In genomic region chr6:41073968-41074691, GRCh38 we compare ENCODE assay signal across 6 cellular contexts. TPM values are rescaled to one million over a fixed set of nuclear protein-coding genes. Genes with fewer than 3 reads are reported as not detected.
A peak's percentile ranks its signal among the peaks of the same experiment; 100 is the strongest.
DNase-seq lines count a peak whose midpoint lies in the region; ATAC-seq lines count a peak whose summit lies in the region.

No MANE protein-coding gene starts in this region.

- no peaks in the 10 kb centered on the region for H3K9me3 ChIP-seq in mucosa of rectum (ENCODE audit: control insufficient read depth in 2 of 2, low read length in 2 of 2)

- ATAC-seq in activated CD4-positive, alpha-beta T cell treated with anti-CD3 and anti-CD28 coated beads for 36 hours, result no peak
- ATAC-seq in GM21528 (IDR thresholded peaks at IDR 0.05; ENCODE audit: low FRiP score, unreplicated experiment), result no peak

- intact Hi-C loops in activated CD4-positive, alpha-beta T cell treated with anti-CD3 and anti-CD28 coated beads for 36 hours (cut with DNase I, micrococcal nuclease), result loop anchor here (1.0 to 10.0 kb wide), 13 partner anchors 46 to 1847 kb away; partner anchors contain the start of genes BYSL (in 1 of the 2), CCND3 (in 1 of the 2), KCNK5 (in 1 of the 2) and KIF6 (in 1 of the 2)

- H3K4me1 Mint-ChIP-seq in activated CD4-positive, alpha-beta T cell treated with anti-CD3 and anti-CD28 coated beads for 36 hours, result peaks cover 55% of the 10 kb centered on the region

- H3K9me3 Mint-ChIP-seq in activated CD4-positive, alpha-beta T cell treated with anti-CD3 and anti-CD28 coated beads for 36 hours (ENCODE audit: low read depth), result no peaks in the 10 kb centered on the region

- CTCF ChIA-PET in activated CD4-positive, alpha-beta T cell treated with anti-CD3 and anti-CD28 coated beads for 36 hours (lab: Charles Lee), result interaction anchor here (0.6 to 1.8 kb wide), 6 partner anchors 11 to 1925 kb away, joined by 3 to 5 read pairs (median 3); partner anchors contain the start of genes TOMM6 and TREML2

- peaks cover 23 to 31% of the 10 kb centered on the region in 2 donors for H3K4me1 ChIP-seq in mucosa of rectum (ENCODE audit: control insufficient read depth in 2 of 2, insufficient read depth in 2 of 2, low read length in 2 of 2)

- H3K9ac ChIP-seq in mucosa of rectum (ENCODE audit: low read depth in 1 of 2, low read length in 2 of 2), result peak overlapping the region; percentile 96 to 98

- WGBS in adipose tissue, 3 donors, result 2 to 10% (median 6%) methylated on average over 11 of the region's 11 CpGs

- no peaks in the 10 kb centered on the region for H3K27me3 Mint-ChIP-seq in activated CD4-positive, alpha-beta T cell treated with anti-CD3 and anti-CD28 coated beads for 36 hours

- DNase-seq in activated CD4-positive, alpha-beta T cell treated with anti-CD3 and anti-CD28 coated beads for 36 hours, result no peak
- DNase-seq in activated CD4-positive, alpha-beta T cell treated with anti-CD3 and anti-CD28 coated beads, Interleukin-2, amount 50 U/mL, for 4 hours, result no peak
- DNase-seq in C1 segment of cervical spinal cord (lab: John Stamatoyannopoulos, UW), result no peak

- H3K27ac ChIP-seq in adipose tissue (ENCODE audit: low read depth, low read length), result peak overlapping the region; percentile 100
- H3K27ac ChIP-seq in mucosa of rectum (ENCODE audit: low read depth in 2 of 2, low read length in 2 of 2), result peak overlapping the region; percentile 99 to 100

- H3K27ac Mint-ChIP-seq in activated CD4-positive, alpha-beta T cell treated with anti-CD3 and anti-CD28 coated beads for 36 hours, result peak overlapping the region; percentile 98

- no peaks in the 10 kb centered on the region for H3K27me3 ChIP-seq in mucosa of rectum (ENCODE audit: control insufficient read depth in 2 of 2, insufficient read depth in 2 of 2, low read length in 2 of 2)

- H3K4me3 Mint-ChIP-seq in activated CD4-positive, alpha-beta T cell treated with anti-CD3 and anti-CD28 coated beads for 36 hours, result peak overlapping the region; percentile 94

- POLR2A ChIA-PET in activated CD4-positive, alpha-beta T cell treated with anti-CD3 and anti-CD28 coated beads for 36 hours (lab: Charles Lee), result no interaction called here

- peak overlapping the region; percentile 87 to 95 for H3K4me3 ChIP-seq in mucosa of rectum (ENCODE audit: low read length in 2 of 2)

- H3K36me3 Mint-ChIP-seq in activated CD4-positive, alpha-beta T cell treated with anti-CD3 and anti-CD28 coated beads for 36 hours (ENCODE audit: low read depth), result peaks cover 46% of the 10 kb centered on the region

- peaks cover 3 to 8% of the 10 kb centered on the region in 2 donors for H3K36me3 ChIP-seq in mucosa of rectum (ENCODE audit: control insufficient read depth in 2 of 2, insufficient read depth in 2 of 2, low read length in 2 of 2)

RNA-seq across cellular contexts. Expression of gene NFYA, which starts 1.4 kb away (rescaled TPM):
- 10 to 100 TPM; 31.5 to 38.2 TPM for total RNA-seq in activated CD4-positive, alpha-beta T cell treated with anti-CD3 and anti-CD28 coated beads for 36 hours
- polyA plus RNA-seq in adipose tissue, result 1 to 10 TPM; 6.3 to 9.4 (median 7.3) TPM

RNA-seq across cellular contexts. Expression of gene OARD1, which starts 2.0 kb away (rescaled TPM):
- 10 to 100 TPM; 35.3 to 45.1 TPM for total RNA-seq in activated CD4-positive, alpha-beta T cell treated with anti-CD3 and anti-CD28 coated beads for 36 hours
- polyA plus RNA-seq in adipose tissue, result 10 to 100 TPM; 14.3 to 41.5 (median 28.2) TPM

RNA-seq across cellular contexts. Expression of gene APOBEC2, which starts 21.1 kb away (rescaled TPM):
- total RNA-seq in activated CD4-positive, alpha-beta T cell treated with anti-CD3 and anti-CD28 coated beads for 36 hours, result not detected
- polyA plus RNA-seq in adipose tissue, result 1 to 10 TPM in 1 of 3 donors, under 1 TPM in 2; 0.34 to 9.3 (median 0.91) TPM

RNA-seq across cellular contexts. Expression of gene TSPO2, which starts 31.9 kb away (rescaled TPM):
- not detected for total RNA-seq in activated CD4-positive, alpha-beta T cell treated with anti-CD3 and anti-CD28 coated beads for 36 hours
- under 1 TPM in 1 of 3 donors, not detected in 2; 0.08 TPM for polyA plus RNA-seq in adipose tissue

RNA-seq across cellular contexts. Expression of gene UNC5CL, which starts 35.1 kb away (rescaled TPM):
- 1 to 10 TPM; 1.8 to 1.9 TPM for total RNA-seq in activated CD4-positive, alpha-beta T cell treated with anti-CD3 and anti-CD28 coated beads for 36 hours
- 10 to 100 TPM in 1 of 3 donors, 1 to 10 TPM in 1, under 1 TPM in 1; 0.90 to 11.0 (median 1.3) TPM for polyA plus RNA-seq in adipose tissue
